In the genomic region with DNA sequence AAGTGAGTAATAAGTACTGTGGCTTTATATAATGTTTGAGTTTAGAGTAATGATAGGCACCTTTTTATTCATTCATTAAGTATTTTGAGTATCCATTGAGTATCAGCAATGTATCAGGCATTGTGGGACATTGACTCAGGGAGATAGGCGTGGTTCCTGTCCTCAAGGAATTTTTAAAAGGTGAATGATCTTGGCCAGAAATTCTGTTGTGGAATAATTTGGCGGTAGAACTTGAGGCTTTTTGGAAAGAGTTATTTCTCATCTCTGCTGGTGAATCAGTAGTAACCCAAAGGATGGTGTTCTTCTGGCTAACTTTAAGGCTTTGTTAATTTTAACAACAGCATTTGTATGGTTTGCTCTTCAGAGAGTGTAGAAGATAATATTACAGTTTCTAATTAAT, we compare ENCODE assay signal across 8 cellular contexts. TPM values are rescaled to one million over a fixed set of nuclear protein-coding genes. Genes with fewer than 3 reads are reported as not detected.
DNase-seq lines count a peak whose midpoint lies in the region; ATAC-seq and TF ChIP-seq lines count a peak whose summit lies in the region.

No MANE protein-coding gene starts in this region.

- peak overlapping the region; percentile 86 to 98 (median 94) for H3K4me2 ChIP-seq in BLaER1 treated with 17β-estradiol and CSF1 and Interleukin-3, amounts not matched to agents 10 nM and 100 nM
- peak overlapping the region; percentile 95 for H3K4me2 ChIP-seq in KMS-11
- H3K4me2 ChIP-seq in neural cell (ENCODE audit: low read length): peak overlapping the region; percentile 94

- H3K9ac ChIP-seq in BLaER1 treated with 17β-estradiol and CSF1 and Interleukin-3, amounts not matched to agents 10 nM and 100 nM: peak overlapping the region in 10 of 11 experiments; percentile 92 to 100 (median 98); a peak in 17 of 22 replicates
- H3K9ac ChIP-seq in KMS-11: no peak overlapping the region; the same call in 1 of the 2 replicates
- H3K9ac ChIP-seq in neural cell (ENCODE audit: low read length): no peak overlapping the region

- ATAC-seq in HG03457 (IDR thresholded peaks at IDR 0.05; ENCODE audit: unreplicated experiment) (no peak), HG02763 (IDR thresholded peaks at IDR 0.05; ENCODE audit: unreplicated experiment) (no peak)

- no peaks in the 10 kb centered on the region for H3F3A ChIP-seq in neural cell (ENCODE audit: insufficient read depth, low read length, poor library complexity, severe bottlenecking)

- H3K9me3 ChIP-seq in BLaER1 treated with 17β-estradiol and CSF1 and Interleukin-3, amounts not matched to agents 10 nM and 100 nM (replicated peaks in 1 of 11): peaks cover 0 to 13% (median 0%) of the 10 kb centered on the region in 11 experiments; a peak in 1 of 22 replicates
- H3K9me3 ChIP-seq in neural cell (ENCODE audit: low read length): no peaks in the 10 kb centered on the region

- H3K27ac ChIP-seq in BLaER1 treated with 17β-estradiol and CSF1 and Interleukin-3, amounts not matched to agents 10 nM and 100 nM: peak overlapping the region in 1 of 11 experiments; percentile 99; a peak in 2 of 22 replicates
- H3K27ac ChIP-seq in KMS-11 (no peak overlapping the region), neural cell (ENCODE audit: low read length) (no peak overlapping the region)

- DNase-seq in cardiac fibroblast (ENCODE audit: low read depth in 2 of 2): peak in 1 of 2 donors; percentile 30
- DNase-seq in NCI-H2171 (lab: John Stamatoyannopoulos, UW): no peak
- DNase-seq in NCI-H345 (lab: John Stamatoyannopoulos, UW): no peak

- H2AFZ ChIP-seq in KMS-11 (ENCODE audit: low read depth) (no peak overlapping the region), neural cell (ENCODE audit: low read depth, low read length) (no peak overlapping the region)

- H3K36me3 ChIP-seq in BLaER1 treated with 17β-estradiol and CSF1 and Interleukin-3, amounts not matched to agents 10 nM and 100 nM: peaks cover 4 to 42% (median 24%) of the 10 kb centered on the region in 11 experiments; a peak in 18 of 22 replicates
- H3K36me3 ChIP-seq in KMS-11 (ENCODE audit: insufficient read depth): no peaks in the 10 kb centered on the region
- no peaks in the 10 kb centered on the region for H3K36me3 ChIP-seq in neural cell (ENCODE audit: insufficient read depth, low read length)

- no peaks in the 10 kb centered on the region for H3K27me3 ChIP-seq in BLaER1 treated with 17β-estradiol and CSF1 and Interleukin-3, amounts not matched to agents 10 nM and 100 nM
- H3K27me3 ChIP-seq in KMS-11 (ENCODE audit: insufficient read depth, low read depth): no peaks in the 10 kb centered on the region
- H3K27me3 ChIP-seq in neural cell (ENCODE audit: insufficient read depth, low read depth, low read length): no peaks in the 10 kb centered on the region

- H3K4me1 ChIP-seq in BLaER1 treated with 17β-estradiol and CSF1 and Interleukin-3, amounts not matched to agents 10 nM and 100 nM: peaks cover 42 to 75% (median 47%) of the 10 kb centered on the region in 10 experiments
- peaks cover 47% of the 10 kb centered on the region for H3K4me1 ChIP-seq in KMS-11 (ENCODE audit: low read depth, poor library complexity, severe bottlenecking)

- H4K20me1 ChIP-seq in BLaER1 treated with 17β-estradiol and CSF1 and Interleukin-3, amounts not matched to agents 10 nM and 100 nM: peaks cover 66 to 70% (median 69%) of the 10 kb centered on the region in 11 experiments
- peaks cover 38% of the 10 kb centered on the region for H4K20me1 ChIP-seq in KMS-11 (ENCODE audit: insufficient read depth)
- no peaks in the 10 kb centered on the region for H4K20me1 ChIP-seq in neural cell (ENCODE audit: insufficient read depth)

- H3K79me2 ChIP-seq in KMS-11 (ENCODE audit: insufficient read depth, low read depth) (peaks cover 70% of the 10 kb centered on the region), neural cell (replicated peaks; ENCODE audit: insufficient read depth, low read length) (peaks cover 62% of the 10 kb centered on the region)

- TF ChIP-seq CTCF in KMS-11 (conservative IDR thresholded peaks at IDR 0.05; ENCODE audit: low read depth, low read length) (no peak), cardiac fibroblast (IDR thresholded peaks at IDR 0.05; ENCODE audit: low read depth, low read length) (no peak), neural cell (IDR thresholded peaks at IDR 0.05; ENCODE audit: poor library complexity, severe bottlenecking) (no peak)

- peak overlapping the region; percentile 87 to 98 (median 94); a peak in 18 of 20 replicates for H3K4me3 ChIP-seq in BLaER1 treated with 17β-estradiol and CSF1 and Interleukin-3, amounts not matched to agents 10 nM and 100 nM
- no peak overlapping the region for H3K4me3 ChIP-seq in KMS-11 (IDR thresholded peaks at IDR 0.05; ENCODE audit: insufficient read depth, low read depth, low read length)
- peak overlapping the region; percentile 87 to 98 for H3K4me3 ChIP-seq in cardiac fibroblast (replicated peaks in 1 of 2; ENCODE audit: low read depth in 2 of 2, low read length in 2 of 2)
- peak overlapping the region; percentile 93 for H3K4me3 ChIP-seq in neural cell (ENCODE audit: low read length)

- H3K9me2 ChIP-seq in neural cell (ENCODE audit: insufficient read depth, low read length): no peaks in the 10 kb centered on the region

- no peak for TF ChIP-seq RAD21 in neural cell (conservative IDR thresholded peaks at IDR 0.05)

- no peak for TF ChIP-seq EP300 in neural cell (conservative IDR thresholded peaks at IDR 0.05; ENCODE audit: poor library complexity, severe bottlenecking)

TF ChIP-seq in neural cell, 6 proteins besides CTCF, POLR2A, EP300 and RAD21:
- TF ChIP-seq MXI1 (conservative IDR thresholded peaks at IDR 0.05; ENCODE audit: poor library complexity, severe bottlenecking) (no peak), SMC3 (conservative IDR thresholded peaks at IDR 0.05; ENCODE audit: poor library complexity) (no peak), EZH2 (IDR thresholded peaks at IDR 0.05; ENCODE audit: borderline replicate concordance, insufficient read depth, low read length, poor library complexity, severe bottlenecking) (no peak), TAF1 (IDR thresholded peaks at IDR 0.05; ENCODE audit: low read depth) (no peak), POLR2AphosphoS5 (IDR thresholded peaks at IDR 0.05) (no peak)
- TF ChIP-seq, protein P1, sequence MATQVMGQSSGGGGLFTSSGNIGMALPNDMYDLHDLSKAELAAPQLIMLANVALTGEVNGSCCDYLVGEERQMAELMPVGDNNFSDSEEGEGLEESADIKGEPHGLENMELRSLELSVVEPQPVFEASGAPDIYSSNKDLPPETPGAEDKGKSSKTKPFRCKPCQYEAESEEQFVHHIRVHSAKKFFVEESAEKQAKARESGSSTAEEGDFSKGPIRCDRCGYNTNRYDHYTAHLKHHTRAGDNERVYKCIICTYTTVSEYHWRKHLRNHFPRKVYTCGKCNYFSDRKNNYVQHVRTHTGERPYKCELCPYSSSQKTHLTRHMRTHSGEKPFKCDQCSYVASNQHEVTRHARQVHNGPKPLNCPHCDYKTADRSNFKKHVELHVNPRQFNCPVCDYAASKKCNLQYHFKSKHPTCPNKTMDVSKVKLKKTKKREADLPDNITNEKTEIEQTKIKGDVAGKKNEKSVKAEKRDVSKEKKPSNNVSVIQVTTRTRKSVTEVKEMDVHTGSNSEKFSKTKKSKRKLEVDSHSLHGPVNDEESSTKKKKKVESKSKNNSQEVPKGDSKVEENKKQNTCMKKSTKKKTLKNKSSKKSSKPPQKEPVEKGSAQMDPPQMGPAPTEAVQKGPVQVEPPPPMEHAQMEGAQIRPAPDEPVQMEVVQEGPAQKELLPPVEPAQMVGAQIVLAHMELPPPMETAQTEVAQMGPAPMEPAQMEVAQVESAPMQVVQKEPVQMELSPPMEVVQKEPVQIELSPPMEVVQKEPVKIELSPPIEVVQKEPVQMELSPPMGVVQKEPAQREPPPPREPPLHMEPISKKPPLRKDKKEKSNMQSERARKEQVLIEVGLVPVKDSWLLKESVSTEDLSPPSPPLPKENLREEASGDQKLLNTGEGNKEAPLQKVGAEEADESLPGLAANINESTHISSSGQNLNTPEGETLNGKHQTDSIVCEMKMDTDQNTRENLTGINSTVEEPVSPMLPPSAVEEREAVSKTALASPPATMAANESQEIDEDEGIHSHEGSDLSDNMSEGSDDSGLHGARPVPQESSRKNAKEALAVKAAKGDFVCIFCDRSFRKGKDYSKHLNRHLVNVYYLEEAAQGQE (IDR thresholded peaks at IDR 0.05; ENCODE audit: borderline replicate concordance): no peak

RNA-seq across cellular contexts. Expression of a gene that starts 2.0 kb away (rescaled TPM):
- 40.1 and 42.4 TPM in 2 replicates for polyA plus RNA-seq in neural cell
- polyA minus RNA-seq in neural cell: 70.6 and 86.5 TPM in 2 replicates

Comparison
In these comparisons a context has a peak if more than half of its experiments do, and no peak if none do; other contexts are left out.
1. H3K9ac ChIP-seq: peak in BLaER1 treated with 17β-estradiol and CSF1 and Interleukin-3, amounts not matched to agents 10 nM and 100 nM (10 of 11); none in KMS-11 (single experiment) and neural cell (single experiment).
2. Peak in every context shown above with its lines, with median percentiles within 50 percentile points of each other: H3K4me2 ChIP-seq.